1 cellular context compared by ENCODE assay signal in genomic region chr13:27257648-27258253, GRCh38.
TF ChIP-seq lines count a peak whose summit lies in the region.

No MANE protein-coding gene starts in this region.

TF ChIP-seq in K562, 482 proteins besides CTCF, POLR2A, EP300 and RAD21 (continued from another document):
- TF ChIP-seq ARHGAP35 (IDR thresholded peaks at IDR 0.05; ENCODE audit: partially characterized antibody) (no peak), RB1 (IDR thresholded peaks at IDR 0.05; ENCODE audit: low read depth) (no peak), SUPT5H (IDR thresholded peaks at IDR 0.05) (peak; percentile 75), RBBP5 (IDR thresholded peaks at IDR 0.05; ENCODE audit: borderline replicate concordance, insufficient read depth, low read length, poor library complexity, severe bottlenecking) (no peak), POLR2B (IDR thresholded peaks at IDR 0.05; ENCODE audit: low read depth, partially characterized antibody) (peak; percentile 81), SETDB1 (IDR thresholded peaks at IDR 0.05; ENCODE audit: low read length) (no peak), STAT5B (CRISPR knock-in tag; IDR thresholded peaks at IDR 0.05) (no peak), E4F1 (CRISPR knock-in tag; IDR thresholded peaks at IDR 0.05; ENCODE audit: borderline replicate concordance) (no peak), PRPF4 (IDR thresholded peaks at IDR 0.05; ENCODE audit: insufficient read depth, low read depth, low read length, poor library complexity, severe bottlenecking) (no peak), BCLAF1 (IDR thresholded peaks at IDR 0.05; ENCODE audit: borderline replicate concordance in 1 of 2, control insufficient read depth in 1 of 2, low read depth in 2 of 2, low read length in 1 of 2) (peak; percentile 27 to 47; a peak in 1 of 4 replicates), ZBTB49 (CRISPR knock-in tag; IDR thresholded peaks at IDR 0.05; ENCODE audit: borderline replicate concordance) (no peak), HMGXB4 (CRISPR knock-in tag; IDR thresholded peaks at IDR 0.05) (no peak), RBM14 (IDR thresholded peaks at IDR 0.05; ENCODE audit: borderline replicate concordance, insufficient read depth, low read depth, low read length) (no peak), E2F4 (CRISPR knock-in tag; IDR thresholded peaks at IDR 0.05; ENCODE audit: low read depth) (no peak), ETV1 (tag; conservative IDR thresholded peaks at IDR 0.05; ENCODE audit: low read depth) (no peak), NONO (IDR thresholded peaks at IDR 0.05; ENCODE audit: low read depth in 2 of 2, low read length in 1 of 2) (no peak), SP1 (CRISPR knock-in tag; IDR thresholded peaks at IDR 0.05) (0 out of 2 replicates have a peak, but pooled peaks have one; percentile 18), ZNF75A (CRISPR knock-in tag; IDR thresholded peaks at IDR 0.05) (no peak), ZNF695 (CRISPR knock-in tag; IDR thresholded peaks at IDR 0.05) (no peak), HDAC3 (IDR thresholded peaks at IDR 0.05; ENCODE audit: borderline replicate concordance, partially characterized antibody) (no peak), BRF2 (IDR thresholded peaks at IDR 0.05; ENCODE audit: borderline replicate concordance, insufficient read depth, insufficient read length) (no peak), HBP1 (CRISPR knock-in tag; IDR thresholded peaks at IDR 0.05) (peak; percentile 63; the same call in 1 of the 2 replicates), POLR2G (IDR thresholded peaks at IDR 0.05; ENCODE audit: low read depth, low read length) (0 out of 2 replicates have a peak, but pooled peaks have one; percentile 24), CEBPG (CRISPR knock-in tag; IDR thresholded peaks at IDR 0.05) (no peak), CEBPG (tag; conservative IDR thresholded peaks at IDR 0.05 in 1 of 2, IDR thresholded peaks at IDR 0.05 in 1 of 2) (no peak), NBN (IDR thresholded peaks at IDR 0.05; ENCODE audit: low read depth) (no peak), GABPB2 (CRISPR knock-in tag; conservative IDR thresholded peaks at IDR 0.05) (no peak), HNRNPL (IDR thresholded peaks at IDR 0.05; ENCODE audit: low read depth, low read length) (no peak), RBM39 (optimal IDR thresholded peaks at IDR 0.05; ENCODE audit: low read depth, low read length) (no peak), ZNF347 (CRISPR knock-in tag; IDR thresholded peaks at IDR 0.05; ENCODE audit: low read depth) (no peak), HMG20B (CRISPR knock-in tag; IDR thresholded peaks at IDR 0.05) (no peak), HDAC6 (IDR thresholded peaks at IDR 0.05; ENCODE audit: low read depth, low read length) (no peak), EP400 (IDR thresholded peaks at IDR 0.05) (no peak), ZNF239 (CRISPR knock-in tag; IDR thresholded peaks at IDR 0.05) (no peak), ZBTB17 (CRISPR knock-in tag; IDR thresholded peaks at IDR 0.05) (no peak), NFATC3 (IDR thresholded peaks at IDR 0.05) (no peak), ILF3 (IDR thresholded peaks at IDR 0.05; ENCODE audit: borderline replicate concordance) (peak; percentile 52; the same call in 1 of the 2 replicates), POLR2AphosphoS2 (IDR thresholded peaks at IDR 0.05; ENCODE audit: low read length) (peak; percentile 92), SMARCB1 (IDR thresholded peaks at IDR 0.05; ENCODE audit: insufficient read length, low read depth) (no peak), FOXK2 (conservative IDR thresholded peaks at IDR 0.05 in 1 of 2, IDR thresholded peaks at IDR 0.05 in 1 of 2; ENCODE audit: low read depth in 2 of 2) (no peak), U2AF2 (optimal IDR thresholded peaks at IDR 0.05; ENCODE audit: low read depth, low read length) (no peak), ASH1L (IDR thresholded peaks at IDR 0.05; ENCODE audit: borderline replicate concordance, low read depth, partially characterized antibody) (no peak), CBX2 (IDR thresholded peaks at IDR 0.05; ENCODE audit: insufficient read depth, low read length, poor library complexity, severe bottlenecking) (no peak), E2F5 (CRISPR knock-in tag; IDR thresholded peaks at IDR 0.05) (no peak), ZBTB34 (CRISPR knock-in tag; IDR thresholded peaks at IDR 0.05) (no peak), ZNF511 (CRISPR knock-in tag; IDR thresholded peaks at IDR 0.05) (no peak), RFX1 (IDR thresholded peaks at IDR 0.05) (no peak), ZNF3 (CRISPR knock-in tag; IDR thresholded peaks at IDR 0.05) (no peak), SMAD2 (IDR thresholded peaks at IDR 0.05; ENCODE audit: low read depth, low read length) (no peak)
